ENCODE assay signal across 8 cellular contexts in genomic region chr3:66998899-66999235, GRCh38. TPM values are rescaled to one million over a fixed set of nuclear protein-coding genes. Genes with fewer than 3 reads are reported as not detected.
A peak's percentile ranks its signal among the peaks of the same experiment; 100 is the strongest.
DNase-seq lines count a peak whose midpoint lies in the region; ATAC-seq and TF ChIP-seq lines count a peak whose summit lies in the region.

No MANE protein-coding gene starts in this region.

- no peaks in the 10 kb centered on the region for H3K9me3 Mint-ChIP-seq in naive thymus-derived CD8-positive, alpha-beta T cell

- peaks cover 16% of the 10 kb centered on the region for H3K36me3 ChIP-seq in KOPT-K1 (ENCODE audit: insufficient read depth, low read length)

- POLR2A ChIA-PET in naive thymus-derived CD8-positive, alpha-beta T cell (lab: Charles Lee), result interaction anchor here (0.8 to 1.6 kb wide), 3 partner anchors 16 to 655 kb away, joined by 4 to 13 read pairs (median 6); partner anchors contain the start of gene SUCLG2

- H3K27ac ChIP-seq in KOPT-K1 (ENCODE audit: low read depth, low read length, poor library complexity, severe bottlenecking), result peak overlapping the region; percentile 50

- no peak for TF ChIP-seq CTCF in GM13977 (IDR thresholded peaks at IDR 0.05; ENCODE audit: extremely low read depth, insufficient read depth, missing control alignments)

- peak; percentile 11 for DNase-seq in AG20443 (ENCODE audit: low spot score)
- DNase-seq in cerebellum (ENCODE audit: low spot score), result peak; percentile 5
- no peak for DNase-seq in naive thymus-derived CD8-positive, alpha-beta T cell
- DNase-seq in GM03348 (ENCODE audit: low spot score), result no peak
- DNase-seq in HuH-7.5 (ENCODE audit: low spot score), result no peak
- DNase-seq in GM13977 (ENCODE audit: low spot score), result no peak

- no peaks in the 10 kb centered on the region for H3K9me3 ChIP-seq in KOPT-K1 (ENCODE audit: insufficient read depth, low read length, poor library complexity, severe bottlenecking)

- no peak for ATAC-seq in naive thymus-derived CD8-positive, alpha-beta T cell
- ATAC-seq in GM21529 (IDR thresholded peaks at IDR 0.05; ENCODE audit: unreplicated experiment), result no peak

- H3K27me3 Mint-ChIP-seq in naive thymus-derived CD8-positive, alpha-beta T cell, result peaks cover 0 to 18% (median 5%) of the 10 kb centered on the region in 5 donors

- peak overlapping the region; percentile 73 to 97 (median 94) for H3K27ac Mint-ChIP-seq in naive thymus-derived CD8-positive, alpha-beta T cell

- H3K4me3 Mint-ChIP-seq in naive thymus-derived CD8-positive, alpha-beta T cell, result peak overlapping the region; percentile 93 to 99 (median 96)

- H3K4me1 Mint-ChIP-seq in naive thymus-derived CD8-positive, alpha-beta T cell, result peaks cover 8 to 48% (median 33%) of the 10 kb centered on the region in 4 donors

- in situ Hi-C loops in GM13977 (cut with MboI; ENCODE audit: low pct_unique_long_range_greater_than_20kb, low sequenced_read_pairs, unreplicated experiment), result loop anchor here (25.0 kb wide), 1 partner anchor 363 kb away; no protein-coding TSS in a partner anchor

- H3K36me3 Mint-ChIP-seq in naive thymus-derived CD8-positive, alpha-beta T cell, result peaks cover 7 to 18% (median 14%) of the 10 kb centered on the region in 3 donors

RNA-seq across cellular contexts. Expression of gene KBTBD8, which starts 0.8 kb away (rescaled TPM):
- total RNA-seq in cerebellum, result 9.0 TPM
- 1 to 10 TPM; 5.1 to 5.2 TPM for total RNA-seq in naive thymus-derived CD8-positive, alpha-beta T cell
- 1 to 10 TPM in 1 of 3 donors, under 1 TPM in 2; 0.35 to 1.7 (median 0.71) TPM for polyA plus RNA-seq in naive thymus-derived CD8-positive, alpha-beta T cell

Comparison
In these comparisons a context has a peak if more than half of its experiments do, and no peak if none do; other contexts are left out.
1. DNase-seq: peak in AG20443 (single experiment) and cerebellum (single experiment); none in naive thymus-derived CD8-positive, alpha-beta T cell (0 of 10), GM03348 (single experiment), HuH-7.5 (single experiment) and GM13977 (single experiment).